ENCODE assay signal across 22 cellular contexts in the genomic region with DNA sequence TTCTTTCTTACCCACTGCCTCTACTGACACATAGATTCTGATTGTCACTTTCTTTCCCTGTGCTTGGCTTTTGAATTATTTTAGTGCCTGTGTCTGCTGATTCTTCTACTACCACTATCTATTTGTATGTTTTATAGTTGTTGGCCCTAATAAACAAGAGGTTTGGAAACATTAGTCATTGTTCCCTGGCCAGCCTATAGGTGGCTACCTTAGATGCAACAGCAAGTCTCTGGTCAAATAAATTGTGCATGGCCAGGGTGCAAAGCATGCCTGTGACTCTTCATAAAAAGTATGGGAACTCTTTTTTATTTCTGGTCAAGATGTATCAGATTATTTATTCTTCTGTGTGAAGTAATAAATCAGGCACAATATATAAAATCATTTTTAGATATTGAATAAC.
DNase-seq lines count a peak whose midpoint lies in the region; ATAC-seq and TF ChIP-seq lines count a peak whose summit lies in the region.
"Had no signal": no experiment of that assay in that cellular context is flagged by ENCODE, and none has a peak within 500 bp of the region (broad histone marks: within the 10 kb centered on the region; RNA-seq: fewer than 3 reads in every experiment).

No MANE protein-coding gene starts in this region.

- H3K9me3 Mint-ChIP-seq in Calu3 (ENCODE audit: low read depth, unreplicated experiment): peaks cover 3% of the 10 kb centered on the region

- peaks cover 8% of the 10 kb centered on the region for H3K4me1 Mint-ChIP-seq in Calu3 (ENCODE audit: low read depth, unreplicated experiment)

- H3K4me3 ChIP-seq in Loucy (ENCODE audit: low read length, poor library complexity, severe bottlenecking) (no peak overlapping the region), choroid plexus epithelial cell (ENCODE audit: low read depth, low read length) (no peak overlapping the region), lower lobe of right lung (no peak overlapping the region)
- H3K4me3 ChIP-seq: BLaER1 treated with 17β-estradiol and CSF1 and Interleukin-3, amounts not matched to agents 10 nM and 100 nM; heart right ventricle; ovary; thoracic aorta had no signal

- H3K4me2 ChIP-seq in Loucy (ENCODE audit: low read depth, low read length, poor library complexity, severe bottlenecking): no peak overlapping the region
- H3K4me2 ChIP-seq: BLaER1 treated with 17β-estradiol and CSF1 and Interleukin-3, amounts not matched to agents 10 nM and 100 nM had no signal

- no peaks in the 10 kb centered on the region for H3K79me2 ChIP-seq in Loucy (ENCODE audit: insufficient read depth, low read length)

- H3K4me1 ChIP-seq in Loucy (ENCODE audit: insufficient read depth, low read length, poor library complexity, severe bottlenecking) (no peaks in the 10 kb centered on the region), lower lobe of right lung (no peaks in the 10 kb centered on the region)
- H3K4me1 ChIP-seq: BLaER1 treated with 17β-estradiol and CSF1 and Interleukin-3, amounts not matched to agents 10 nM and 100 nM; heart right ventricle had no signal

- H3K36me3 ChIP-seq in Loucy (ENCODE audit: insufficient read depth, low read length) (no peaks in the 10 kb centered on the region), lower lobe of right lung (no peaks in the 10 kb centered on the region)
- H3K36me3 ChIP-seq: BLaER1 treated with 17β-estradiol and CSF1 and Interleukin-3, amounts not matched to agents 10 nM and 100 nM; heart right ventricle; ovary; thoracic aorta had no signal

- no peaks in the 10 kb centered on the region for H3K36me3 Mint-ChIP-seq in Calu3 (ENCODE audit: insufficient read depth, unreplicated experiment)

- no peak overlapping the region for H3K27ac ChIP-seq in lower lobe of right lung
- H3K27ac ChIP-seq: BLaER1 treated with 17β-estradiol and CSF1 and Interleukin-3, amounts not matched to agents 10 nM and 100 nM; heart right ventricle; ovary; thoracic aorta had no signal

- ATAC-seq in left lobe of liver (peak; percentile 45), GM18517 (IDR thresholded peaks at IDR 0.05; ENCODE audit: unreplicated experiment) (no peak), lower lobe of right lung (no peak)
- ATAC-seq: heart right ventricle had no signal

- no TSS peak for BruUV-seq in Calu3 (replicated peaks; lab: Mats Ljungman, UMichigan)

- H4K20me1 ChIP-seq in Loucy (ENCODE audit: insufficient read depth, low read length, poor library complexity, severe bottlenecking): no peaks in the 10 kb centered on the region
- H4K20me1 ChIP-seq: BLaER1 treated with 17β-estradiol and CSF1 and Interleukin-3, amounts not matched to agents 10 nM and 100 nM had no signal

- H3K9me2 ChIP-seq in Loucy (replicated peaks; ENCODE audit: low read depth, low read length): no peaks in the 10 kb centered on the region

- no peak for DNase-seq in Calu3
- peak; percentile 13 for DNase-seq in choroid plexus epithelial cell (ENCODE audit: low read depth)
- DNase-seq in left lobe of liver (ENCODE audit: low spot score): no peak
- DNase-seq in NCI-H128 (lab: John Stamatoyannopoulos, UW; ENCODE audit: unreplicated experiment): no peak
- DNase-seq in cerebellum (ENCODE audit: low spot score): no peak
- no peak for DNase-seq in lower lobe of right lung
- DNase-seq: activated CD4-positive, alpha-beta T cell treated with anti-CD3 and anti-CD28 coated beads for 4 hours; activated CD8-positive, alpha-beta memory T cell treated with anti-CD3 and anti-CD28 coated beads, Interleukin-2, amount 50 U/mL, for 48 hours; activated naive CD4-positive, alpha-beta T cell; DMS79; heart right ventricle; kidney; NCI-H1105 treated with DMSO at 0.1 percent for 48 hours; NCI-H2171; NCI-H82; ovary; SHP77; T-helper 9 cell had no signal

- CTCF ChIA-PET in Calu3 (lab: Charles Lee): no interaction called here

- H3K27ac Mint-ChIP-seq in Calu3 (ENCODE audit: unreplicated experiment): no peak overlapping the region

- no peak overlapping the region for H3K4me3 Mint-ChIP-seq in Calu3 (ENCODE audit: low read depth, unreplicated experiment)

- H3K27me3 ChIP-seq in Loucy (ENCODE audit: insufficient read depth, low read length, poor library complexity, severe bottlenecking) (no peaks in the 10 kb centered on the region), lower lobe of right lung (ENCODE audit: low read depth) (no peaks in the 10 kb centered on the region)
- H3K27me3 ChIP-seq: BLaER1 treated with 17β-estradiol and CSF1 and Interleukin-3, amounts not matched to agents 10 nM and 100 nM; heart right ventricle; ovary had no signal

- intact Hi-C loops in Calu3 (cut with micrococcal nuclease; ENCODE audit: unreplicated experiment) (loop anchor here (5.0 kb wide), 1 partner anchor 122 kb away; no protein-coding TSS in a partner anchor), lower lobe of right lung (cut with DNase I) (no loop called here)

- no peaks in the 10 kb centered on the region for H3F3A ChIP-seq in Loucy (ENCODE audit: low read depth)

- TF ChIP-seq CTCF in Calu3 (IDR thresholded peaks at IDR 0.05; ENCODE audit: unreplicated experiment) (peak; percentile 32), Loucy (conservative IDR thresholded peaks at IDR 0.05; ENCODE audit: low read length) (peak; percentile 46; the same call in 1 of the 2 replicates), choroid plexus epithelial cell (conservative IDR thresholded peaks at IDR 0.05; ENCODE audit: low read depth, low read length) (peak; percentile 39), lower lobe of right lung (IDR thresholded peaks at IDR 0.05) (no peak)

- no peaks in the 10 kb centered on the region for H3K27me3 Mint-ChIP-seq in Calu3 (ENCODE audit: unreplicated experiment)

- H3K9me3 ChIP-seq in Loucy (ENCODE audit: insufficient read depth, low read depth, low read length) (no peaks in the 10 kb centered on the region), lower lobe of right lung (no peaks in the 10 kb centered on the region)
- H3K9me3 ChIP-seq: ovary had no signal

- H2AFZ ChIP-seq in Loucy (ENCODE audit: low read length): no peak overlapping the region

- H3K9ac ChIP-seq in Loucy (ENCODE audit: low read depth, low read length, poor library complexity, severe bottlenecking): no peak overlapping the region
- H3K9ac ChIP-seq: BLaER1 treated with 17β-estradiol and CSF1 and Interleukin-3, amounts not matched to agents 10 nM and 100 nM had no signal
